In genomic region chr5:177457239-177458121, GRCh38 we compare ENCODE assay signal across 8 cellular contexts. TPM values are rescaled to one million over a fixed set of nuclear protein-coding genes. Genes with fewer than 3 reads are reported as not detected.
DNase-seq lines count a peak whose midpoint lies in the region; ATAC-seq and TF ChIP-seq lines count a peak whose summit lies in the region.

No MANE protein-coding gene starts in this region.

- peak; percentile 71 for TF ChIP-seq CTCF in AG04450 (IDR thresholded peaks at IDR 0.05; ENCODE audit: low read depth, low read length)
- TF ChIP-seq CTCF in GM13976 (IDR thresholded peaks at IDR 0.05; ENCODE audit: borderline replicate concordance, control extremely low read depth, extremely low read depth, insufficient read depth, missing control alignments) = peak; percentile 16
- peak; percentile 43 for TF ChIP-seq CTCF in kidney epithelial cell (IDR thresholded peaks at IDR 0.05; ENCODE audit: insufficient read depth, low read length, poor library complexity, severe bottlenecking)

- H3K9me3 ChIP-seq in AG04450 (ENCODE audit: control insufficient read depth, insufficient read depth, low read length) = no peaks in the 10 kb centered on the region; the same call in 1 of the 2 replicates

- POLR2A ChIA-PET in AG04450 (lab: Yijun Ruan, JAX) = interaction anchor here (0.8 to 3.3 kb wide), 10 partner anchors 10 to 68 kb away, joined by 3 to 20 read pairs (median 6); partner anchors contain the start of genes GRK6 and PDLIM7

- no peaks in the 10 kb centered on the region for H3K27me3 ChIP-seq in AG04450 (ENCODE audit: control insufficient read depth, insufficient read depth, low read length)
- H3K27me3 ChIP-seq in kidney epithelial cell (ENCODE audit: control insufficient read depth, insufficient read depth, low read length) = no peaks in the 10 kb centered on the region

- H3K4me3 ChIP-seq in AG04450 (ENCODE audit: low read depth, low read length) (no peak overlapping the region), kidney epithelial cell (ENCODE audit: low read depth, low read length) (no peak overlapping the region)

- ATAC-seq in HG02938 (IDR thresholded peaks at IDR 0.05; ENCODE audit: unreplicated experiment) = peak; percentile 44

- CTCF ChIA-PET in AG04450 (lab: Charles Lee) = interaction anchor here (0.6 to 15.6 kb wide), 22 partner anchors 9 to 148 kb away, joined by 3 to 205 read pairs (median 6); partner anchors contain the start of genes DBN1 and PDLIM7

- DNase-seq in AG04450 (ENCODE audit: low read depth, low spot score) (peak; percentile 93), GM13976 (ENCODE audit: low spot score) (peak; percentile 93), NCI-H1436 (lab: John Stamatoyannopoulos, UW) (peak; percentile 79), SKM-1 treated with dmso at 0.1 percent for 144 hours (lab: John Stamatoyannopoulos, UW; ENCODE audit: unreplicated experiment) (peak; percentile 96), cerebellar cortex (ENCODE audit: low spot score) (peak; percentile 100), kidney epithelial cell (ENCODE audit: low read depth) (peak; percentile 93)
- peak; percentile 50 to 56 for DNase-seq in stimulated activated CD4-positive, alpha-beta T cell treated with anti-CD3 and anti-CD28 coated beads, Interleukin-2, amount 100 ng/mL, for 48 hours

- no peaks in the 10 kb centered on the region for H3K36me3 ChIP-seq in kidney epithelial cell (ENCODE audit: control insufficient read depth, insufficient read depth, low read length)

- in situ Hi-C loops in GM13976 (cut with MboI; ENCODE audit: low sequenced_read_pairs, unreplicated experiment) = loop anchor here (10.0 kb wide), 1 partner anchor 53 kb away; the partner anchor contains the start of genes F12 and PFN3

- H3K27ac ChIP-seq in AG04450 (ENCODE audit: low read depth, low read length) = peak overlapping the region; percentile 65

RNA-seq across cellular contexts. Expression of gene PRR7, which starts 10.9 kb away (rescaled TPM):
- 1.0 and 1.6 TPM in 2 replicates for polyA plus RNA-seq in AG04450 (2011; rRNA removed)
- 0.28 and 0.43 TPM in 2 replicates for polyA minus RNA-seq in AG04450 (2011; rRNA and poly(A)+ RNA removed)
- total RNA-seq in kidney epithelial cell = 5.8 and 10.3 TPM in 2 replicates

RNA-seq across cellular contexts. Expression of gene DBN1, which starts 16.0 kb away (rescaled TPM):
- polyA plus RNA-seq in AG04450 (2011; rRNA removed) = 146 and 164 TPM in 2 replicates
- polyA minus RNA-seq in AG04450 (2011; rRNA and poly(A)+ RNA removed) = 169 and 227 TPM in 2 replicates
- total RNA-seq in kidney epithelial cell = 429 and 434 TPM in 2 replicates

RNA-seq across cellular contexts. Expression of gene GRK6, which starts 31.0 kb away (rescaled TPM):
- 16.4 and 21.4 TPM in 2 replicates for polyA plus RNA-seq in AG04450 (2011; rRNA removed)
- polyA minus RNA-seq in AG04450 (2011; rRNA and poly(A)+ RNA removed) = 23.7 and 27.5 TPM in 2 replicates
- total RNA-seq in kidney epithelial cell = 34.9 and 46.4 TPM in 2 replicates

RNA-seq across cellular contexts. Expression of gene PDLIM7, which starts 39.9 kb away (rescaled TPM):
- polyA plus RNA-seq in AG04450 (2011; rRNA removed) = 195 and 268 TPM in 2 replicates
- polyA minus RNA-seq in AG04450 (2011; rRNA and poly(A)+ RNA removed) = 134 and 147 TPM in 2 replicates
- 467 and 551 TPM in 2 replicates for total RNA-seq in kidney epithelial cell

RNA-seq across cellular contexts. Expression of gene F12, which starts 48.1 kb away (rescaled TPM):
- 0.35 and 0.48 TPM in 2 replicates for polyA plus RNA-seq in AG04450 (2011; rRNA removed)
- polyA minus RNA-seq in AG04450 (2011; rRNA and poly(A)+ RNA removed) = 0.55 TPM in 1 of 2 replicates, not detected in the other
- total RNA-seq in kidney epithelial cell = 4.0 and 5.1 TPM in 2 replicates

Comparison
In these comparisons a context has a peak if more than half of its experiments do, and no peak if none do; other contexts are left out.
1. CTCF ChIP-seq: peak in every context shown above with its lines; median percentile 71 in AG04450; 43 in kidney epithelial cell; 16 in GM13976.